Comparison of ENCODE assay signal across 32 cellular contexts in the genomic region with DNA sequence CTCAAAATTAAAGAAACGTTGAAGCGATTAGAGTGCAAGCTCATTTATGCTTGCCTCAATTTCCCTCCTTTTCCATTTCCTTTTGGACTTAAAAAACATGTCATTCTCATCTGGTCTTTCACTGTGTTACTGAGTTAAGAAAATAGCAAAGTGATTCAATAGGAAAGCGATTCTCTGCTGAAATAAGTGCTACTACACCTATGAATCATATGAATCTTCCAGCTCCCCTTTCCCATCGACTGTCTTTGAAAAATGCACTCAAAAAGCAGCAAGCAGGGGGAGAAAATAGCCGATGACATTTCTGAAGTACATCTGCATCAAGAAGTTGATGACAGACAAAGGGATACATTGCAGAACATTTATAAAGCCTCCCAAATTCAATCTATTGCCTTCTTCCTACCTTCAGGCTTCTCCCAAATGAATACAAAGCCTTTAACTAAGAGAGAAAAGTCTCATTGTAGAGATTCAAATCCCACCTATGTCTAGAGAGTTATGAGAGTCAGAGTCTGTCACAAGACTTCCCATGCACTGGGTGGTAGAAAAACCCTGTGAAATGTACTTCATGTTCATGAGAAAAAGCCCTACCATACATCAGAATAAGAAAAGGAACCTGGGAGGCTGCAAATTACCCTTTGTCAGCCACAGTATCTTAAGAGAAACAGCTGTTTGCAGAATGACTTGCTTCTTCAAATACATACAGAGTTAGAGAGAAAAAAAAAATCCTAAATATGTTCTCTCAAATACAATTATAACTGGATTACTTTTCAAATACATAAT.
DNase-seq lines count a peak whose midpoint lies in the region; ATAC-seq and TF ChIP-seq lines count a peak whose summit lies in the region.
"Had no signal": no experiment of that assay in that cellular context is flagged by ENCODE, and none has a peak within 500 bp of the region (broad histone marks: within the 10 kb centered on the region; RNA-seq: fewer than 3 reads in every experiment).

No MANE protein-coding gene starts in this region.

- WGBS in H9 (ENCODE audit: extremely low coverage, insufficient read length, low lambda C conversion rate): no CpG with 5 or more reads among the region's 5 CpGs
- WGBS in mesendoderm (ENCODE audit: extremely low coverage, insufficient coverage, low lambda C conversion rate): no CpG with 5 or more reads among the region's 5 CpGs
- 77% methylated on average over 5 of the region's 5 CpGs for WGBS in mammary epithelial cell (ENCODE audit: low coverage, missing lambda C conversion rate)

- H3K4ac ChIP-seq in H9 (ENCODE audit: low read depth, low read length) (no peak overlapping the region), mesendoderm (ENCODE audit: low read depth, low read length) (no peak overlapping the region)

- no peak overlapping the region for H4K8ac ChIP-seq in H9 (replicated peaks; ENCODE audit: insufficient read length, low read depth, low read length)
- H4K8ac ChIP-seq in mesendoderm (ENCODE audit: low read depth, low read length): no peak overlapping the region

- peak overlapping the region in 2 of 3 experiments; percentile 91 to 98; a peak in 4 of 7 replicates for H3K27ac Mint-ChIP-seq in H9
- H3K27ac Mint-ChIP-seq: activated naive CD4-positive, alpha-beta T cell treated with anti-CD3 and anti-CD28 coated beads, Interleukin-2, amount 50 U/mL, for 24 hours; activated T-helper 17 cell treated with anti-CD3 and anti-CD28 coated beads, Interleukin-2, amount 50 U/mL, for 72 hours; dendritic cell treated with granulocyte-macrophage colony-stimulating factor and Interleukin-4, amounts not matched to agents 40 ng/mL and 50 ng/mL, for 4 days; naive thymus-derived CD8-positive, alpha-beta T cell had no signal

- H3K4me1 ChIP-seq in H9 (ENCODE audit: insufficient read depth, low read length): peaks cover 22% of the 10 kb centered on the region
- H3K4me1 ChIP-seq in mesendoderm (ENCODE audit: control insufficient read depth, low read depth, low read length): no peaks in the 10 kb centered on the region
- no peaks in the 10 kb centered on the region for H3K4me1 ChIP-seq in mammary epithelial cell (ENCODE audit: insufficient read depth, low read length)
- no peaks in the 10 kb centered on the region for H3K4me1 ChIP-seq in osteoblast (ENCODE audit: insufficient read depth, low read length)
- H3K4me1 ChIP-seq: vagina had no signal

- no peak overlapping the region for H2AK5ac ChIP-seq in H9 (ENCODE audit: insufficient read length, low read length)
- no peak overlapping the region for H2AK5ac ChIP-seq in mesendoderm (ENCODE audit: low read length)

- H3K27me3 ChIP-seq in H9 (ENCODE audit: insufficient read depth, low read length): peaks cover 4% of the 10 kb centered on the region; the same call in 1 of the 2 replicates
- no peaks in the 10 kb centered on the region for H3K27me3 ChIP-seq in mesendoderm (ENCODE audit: insufficient read depth, low read length, poor library complexity)
- peaks cover 3% of the 10 kb centered on the region for H3K27me3 ChIP-seq in mammary epithelial cell (ENCODE audit: insufficient read depth, low read length)
- H3K27me3 ChIP-seq in osteoblast (ENCODE audit: insufficient read depth, low read length): peaks cover 29% of the 10 kb centered on the region
- H3K27me3 ChIP-seq: cardiac muscle cell, pancreas, vagina had no signal

- H3K56ac ChIP-seq in H9 (ENCODE audit: insufficient read length, low read depth, low read length): no peak overlapping the region
- peak overlapping the region; percentile 2 for H3K56ac ChIP-seq in mesendoderm (ENCODE audit: low read length)

- no peak overlapping the region for H3K23ac ChIP-seq in H9 (ENCODE audit: insufficient read length, low read depth, low read length)
- H3K23ac ChIP-seq in mesendoderm (ENCODE audit: low read length): no peak overlapping the region

- no TSS peak for BruUV-seq in mammary epithelial cell (replicated peaks; lab: Mats Ljungman, UMichigan)

- no peaks in the 10 kb centered on the region for H3K79me1 ChIP-seq in H9 (ENCODE audit: insufficient read depth, low read depth, low read length, poor library complexity, severe bottlenecking)
- no peaks in the 10 kb centered on the region for H3K79me1 ChIP-seq in mesendoderm (ENCODE audit: low read length)

- CTCF ChIA-PET in mammary epithelial cell (lab: Charles Lee; ENCODE audit: low non-redundant PET): no interaction called here

- H3K27me3 Mint-ChIP-seq in H9 (ENCODE audit: low read depth): peaks cover 47% of the 10 kb centered on the region
- H3K27me3 Mint-ChIP-seq: activated naive CD4-positive, alpha-beta T cell treated with anti-CD3 and anti-CD28 coated beads, Interleukin-2, amount 50 U/mL, for 24 hours; activated T-helper 17 cell treated with anti-CD3 and anti-CD28 coated beads, Interleukin-2, amount 50 U/mL, for 72 hours; dendritic cell treated with granulocyte-macrophage colony-stimulating factor and Interleukin-4, amounts not matched to agents 40 ng/mL and 50 ng/mL, for 4 days; naive thymus-derived CD8-positive, alpha-beta T cell had no signal

- no peak overlapping the region for H4K5ac ChIP-seq in H9 (ENCODE audit: insufficient read length, low read depth, low read length)
- no peak overlapping the region for H4K5ac ChIP-seq in mesendoderm (ENCODE audit: low read length)

- H4K20me1 ChIP-seq in H9 (ENCODE audit: control insufficient read depth, insufficient read depth, insufficient read length): no peaks in the 10 kb centered on the region
- no peaks in the 10 kb centered on the region for H4K20me1 ChIP-seq in mammary epithelial cell (ENCODE audit: insufficient read depth, low read length)
- H4K20me1 ChIP-seq in osteoblast (ENCODE audit: insufficient read depth, low read length): no peaks in the 10 kb centered on the region

- H3K23me2 ChIP-seq in H9 (ENCODE audit: insufficient read length, low read depth, low read length, poor library complexity, severe bottlenecking): peaks cover 2% of the 10 kb centered on the region

- peak overlapping the region; percentile 18 to 58; a peak in 4 of 5 replicates for H3K4me3 Mint-ChIP-seq in H9
- H3K4me3 Mint-ChIP-seq: activated naive CD4-positive, alpha-beta T cell treated with anti-CD3 and anti-CD28 coated beads, Interleukin-2, amount 50 U/mL, for 24 hours; activated T-helper 17 cell treated with anti-CD3 and anti-CD28 coated beads, Interleukin-2, amount 50 U/mL, for 72 hours; dendritic cell treated with granulocyte-macrophage colony-stimulating factor and Interleukin-4, amounts not matched to agents 40 ng/mL and 50 ng/mL, for 4 days; naive thymus-derived CD8-positive, alpha-beta T cell had no signal

- H3K14ac ChIP-seq in H9 (ENCODE audit: insufficient read depth, low read length): no peak overlapping the region

- in situ Hi-C loops in GM13977 (cut with MboI; ENCODE audit: low pct_unique_long_range_greater_than_20kb, low sequenced_read_pairs, unreplicated experiment): no loop called here
- in situ Hi-C loops in SK-MEL-5 (cut with HindIII; ENCODE audit: low pct_unique_long_range_greater_than_20kb, low sequenced_read_pairs): no loop called here
- in situ Hi-C loops in mammary epithelial cell (cut with MboI; ENCODE audit: low sequenced_read_pairs in 2 of 2): no loop called here

- no peak for TF ChIP-seq CTCF in GM13977 (IDR thresholded peaks at IDR 0.05; ENCODE audit: extremely low read depth, insufficient read depth, missing control alignments)
- no peak for TF ChIP-seq CTCF in H9 (conservative IDR thresholded peaks at IDR 0.05)
- no peak for TF ChIP-seq CTCF in mammary epithelial cell (conservative IDR thresholded peaks at IDR 0.05 in 1 of 2, IDR thresholded peaks at IDR 0.05 in 1 of 2; ENCODE audit: extremely low read depth in 1 of 2, insufficient read depth in 1 of 2, low read depth in 1 of 2, low read length in 2 of 2)
- TF ChIP-seq CTCF in osteoblast (IDR thresholded peaks at IDR 0.05; ENCODE audit: extremely low read depth, low read depth, low read length): no peak

- H3K9me3 Mint-ChIP-seq in H9: no peaks in the 10 kb centered on the region; a peak in 2 of 5 replicates
- H3K9me3 Mint-ChIP-seq: activated naive CD4-positive, alpha-beta T cell treated with anti-CD3 and anti-CD28 coated beads, Interleukin-2, amount 50 U/mL, for 24 hours; activated T-helper 17 cell treated with anti-CD3 and anti-CD28 coated beads, Interleukin-2, amount 50 U/mL, for 72 hours; dendritic cell treated with granulocyte-macrophage colony-stimulating factor and Interleukin-4, amounts not matched to agents 40 ng/mL and 50 ng/mL, for 4 days; naive thymus-derived CD8-positive, alpha-beta T cell had no signal

- dilution Hi-C loops in mammary epithelial cell (cut with HindIII; ENCODE audit: low sequenced_read_pairs): no loop called here

- no peak overlapping the region for H3K4me3 ChIP-seq in mesendoderm (ENCODE audit: low read length)
- H3K4me3 ChIP-seq in mammary epithelial cell (replicated peaks in 1 of 3; ENCODE audit: insufficient read depth in 1 of 3, low read depth in 2 of 3, low read length in 3 of 3): no peak overlapping the region
- H3K4me3 ChIP-seq in osteoblast (ENCODE audit: insufficient read depth, low read length): no peak overlapping the region
- H3K4me3 ChIP-seq: cardiac muscle cell, pancreas, thoracic aorta, vagina had no signal

- no peaks in the 10 kb centered on the region for H3K9me3 ChIP-seq in H9 (ENCODE audit: control insufficient read depth, low read depth, low read length)
- no peaks in the 10 kb centered on the region for H3K9me3 ChIP-seq in mammary epithelial cell (replicated peaks; ENCODE audit: insufficient read depth, low read length)
- H3K9me3 ChIP-seq in osteoblast (ENCODE audit: low read depth, low read length): no peaks in the 10 kb centered on the region
- H3K9me3 ChIP-seq: pancreas, thoracic aorta, vagina had no signal

- no peak overlapping the region for H2AFZ ChIP-seq in H9 (ENCODE audit: low read length)
- no peak overlapping the region for H2AFZ ChIP-seq in mammary epithelial cell (ENCODE audit: low read depth, low read length)
- no peak overlapping the region for H2AFZ ChIP-seq in osteoblast (ENCODE audit: low read length)

- H3K4me2 ChIP-seq in H9 (ENCODE audit: insufficient read depth, insufficient read length, low read length) (peak overlapping the region; percentile 8), mesendoderm (ENCODE audit: low read length) (no peak overlapping the region), mammary epithelial cell (ENCODE audit: insufficient read depth, low read depth, low read length) (no peak overlapping the region), osteoblast (ENCODE audit: insufficient read depth, low read length) (no peak overlapping the region)

- H2BK5ac ChIP-seq in H9 (ENCODE audit: insufficient read length, low read length) (no peak overlapping the region), mesendoderm (ENCODE audit: low read length) (no peak overlapping the region)

- no peak overlapping the region for H2BK20ac ChIP-seq in H9 (ENCODE audit: low read depth, low read length, poor library complexity, severe bottlenecking)

- H2BK120ac ChIP-seq in H9 (ENCODE audit: low read depth, low read length, poor library complexity, severe bottlenecking) (no peak overlapping the region), mesendoderm (ENCODE audit: low read depth, low read length) (no peak overlapping the region)

- no peak for ATAC-seq in HG03442 (IDR thresholded peaks at IDR 0.05; ENCODE audit: unreplicated experiment)
- ATAC-seq: activated T-helper 17 cell treated with anti-CD3 and anti-CD28 coated beads, Interleukin-2, amount 50 U/mL, for 72 hours; left cardiac atrium; naive thymus-derived CD8-positive, alpha-beta T cell; pancreas; PC-3; Right ventricle myocardium inferior had no signal

- H3K36me3 ChIP-seq in mesendoderm (ENCODE audit: control insufficient read depth, insufficient read depth, low read length) (no peaks in the 10 kb centered on the region), mammary epithelial cell (ENCODE audit: insufficient read depth, low read length) (no peaks in the 10 kb centered on the region), osteoblast (ENCODE audit: insufficient read depth, low read length) (no peaks in the 10 kb centered on the region)
- H3K36me3 ChIP-seq: cardiac muscle cell, pancreas, thoracic aorta, vagina had no signal

- H3K79me2 ChIP-seq in H9 (ENCODE audit: insufficient read depth, low read length) (no peaks in the 10 kb centered on the region), mesendoderm (ENCODE audit: control insufficient read depth, insufficient read depth, low read length) (no peaks in the 10 kb centered on the region), mammary epithelial cell (ENCODE audit: insufficient read depth, low read length) (no peaks in the 10 kb centered on the region), osteoblast (ENCODE audit: insufficient read depth, low read length) (no peaks in the 10 kb centered on the region)

- no peak overlapping the region for H3K9ac ChIP-seq in H9 (ENCODE audit: extremely low read depth, insufficient read length, low read length)
- H3K9ac ChIP-seq in mesendoderm (ENCODE audit: low read length): no peak overlapping the region
- no peak overlapping the region for H3K9ac ChIP-seq in mammary epithelial cell (ENCODE audit: insufficient read depth, low read length)

- intact Hi-C loops in mammary epithelial cell (cut with micrococcal nuclease): no loop called here

- no peak overlapping the region for H2BK12ac ChIP-seq in H9 (ENCODE audit: insufficient read length, low read depth, low read length)

- peaks cover 0 to 5% (median 0%) of the 10 kb centered on the region in 3 experiments; a peak in 1 of 7 replicates for H3K36me3 Mint-ChIP-seq in H9 (ENCODE audit: insufficient read depth in 1 of 3, low read depth in 3 of 3)

- H2BK15ac ChIP-seq in H9 (ENCODE audit: low read depth, low read length) (no peak overlapping the region), mesendoderm (replicated peaks; ENCODE audit: low read depth) (no peak overlapping the region)

- H4K91ac ChIP-seq in H9 (ENCODE audit: insufficient read length, low read depth, low read length): no peak overlapping the region

- DNase-seq in GM13977 (ENCODE audit: low spot score) (peak; percentile 10), H9 (no peak), SK-MEL-5 (ENCODE audit: low read depth, low spot score) (peak; percentile 18), mesendoderm (no peak), mammary epithelial cell (no peak), SK-N-DZ (ENCODE audit: low spot score) (no peak), osteoblast (ENCODE audit: insufficient read length, low spot score, missing footprints) (no peak)
- DNase-seq: activated CD4-positive, alpha-beta T cell treated with anti-CD3 and anti-CD28 coated beads, Interleukin-2, amount 50 U/mL, for 48 hours; activated CD8-positive, alpha-beta memory T cell treated with anti-CD3 and anti-CD28 coated beads, Interleukin-2, amount 50 U/mL, for 48 hours; anterior cingulate cortex; HCEC 1CT; KG1; left cardiac atrium; naive thymus-derived CD8-positive, alpha-beta T cell; NCI-H1417 treated with DMSO at 0.1 percent for 48 hours; NCI-H446; pancreas; PC-3; stimulated activated CD4-positive, alpha-beta T cell treated with anti-CD3 and anti-CD28 coated beads, Interleukin-12 subunit alpha, Interleukin-12 subunit beta, amount 100 ng/mL, for 4 hours; stimulated activated CD4-positive, alpha-beta T cell treated with anti-CD3 and anti-CD28 coated beads, Interleukin-4, amount 100 ng/mL, for 4 hours; stimulated activated naive CD4-positive, alpha-beta T cell treated with Interleukin-2 at 50 U/mL for 16 hours; SW 1271; T1000 had no signal

- no peak overlapping the region for H3T11ph ChIP-seq in H9 (ENCODE audit: low read length)

- H3K27ac ChIP-seq in H9 (ENCODE audit: insufficient read length, low read depth, low read length) (no peak overlapping the region), mesendoderm (ENCODE audit: low read depth, low read length) (no peak overlapping the region), mammary epithelial cell (ENCODE audit: insufficient read depth, low read depth, low read length) (no peak overlapping the region), osteoblast (ENCODE audit: low read depth, low read length) (no peak overlapping the region)
- H3K27ac ChIP-seq: C4-2B, cardiac muscle cell, pancreas, thoracic aorta, vagina had no signal

- H3K18ac ChIP-seq in H9 (ENCODE audit: insufficient read length, low read depth, low read length): no peak overlapping the region
- H3K18ac ChIP-seq in mesendoderm (ENCODE audit: low read length): peak overlapping the region; percentile 18

- H3K4me1 Mint-ChIP-seq in H9: peaks cover 70 to 82% of the 10 kb centered on the region in 2 experiments
- H3K4me1 Mint-ChIP-seq: activated T-helper 17 cell treated with anti-CD3 and anti-CD28 coated beads, Interleukin-2, amount 50 U/mL, for 72 hours had no signal

Comparison
In these comparisons a context has a peak if more than half of its experiments do, and no peak if none do; other contexts are left out.
1. DNase-seq: peak in GM13977 (single experiment) and SK-MEL-5 (single experiment); none in H9 (single experiment), mesendoderm (single experiment), mammary epithelial cell (single experiment), SK-N-DZ (single experiment) and osteoblast (single experiment).